In the genomic region with DNA sequence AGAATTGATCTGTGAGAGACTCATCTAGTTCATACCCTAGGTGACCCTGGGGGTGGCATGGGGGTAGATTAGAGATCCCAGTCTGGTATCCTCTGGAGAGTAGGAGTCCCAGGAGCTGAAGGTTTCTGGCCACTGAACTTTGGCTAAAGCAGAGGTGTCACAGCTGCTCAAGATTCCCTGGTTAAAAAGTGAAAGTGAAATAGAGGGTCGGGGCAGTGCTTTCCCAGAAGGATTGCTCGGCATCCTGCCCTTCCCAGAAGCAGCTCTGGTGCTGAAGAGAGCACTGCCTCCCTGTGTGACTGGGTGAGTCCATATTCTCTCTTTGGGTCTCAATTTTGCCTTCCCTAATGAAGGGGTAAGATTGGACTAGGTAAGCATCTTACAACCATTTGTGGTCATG, we compare ENCODE assay signal across 8 cellular contexts. TPM values are rescaled to one million over a fixed set of nuclear protein-coding genes. Genes with fewer than 3 reads are reported as not detected.
A peak's percentile ranks its signal among the peaks of the same experiment; 100 is the strongest.
DNase-seq lines count a peak whose midpoint lies in the region; ATAC-seq and TF ChIP-seq lines count a peak whose summit lies in the region.

No MANE protein-coding gene starts in this region.

- peaks cover 37% of the 10 kb centered on the region for H3K36me3 Mint-ChIP-seq in activated CD4-positive, alpha-beta memory T cell treated with anti-CD3 and anti-CD28 coated beads, Interleukin-2, amount 10 ng/mL, durations not matched to agents 7 days and 5 days (ENCODE audit: low read depth)

- TF ChIP-seq EP300 in sigmoid colon (IDR thresholded peaks at IDR 0.05), result no peak

- H3K4me1 Mint-ChIP-seq in activated CD4-positive, alpha-beta memory T cell treated with anti-CD3 and anti-CD28 coated beads, Interleukin-2, amount 10 ng/mL, durations not matched to agents 7 days and 5 days, result peaks cover 23% of the 10 kb centered on the region

- H3K27ac ChIP-seq in cardiac muscle cell (peak overlapping the region; percentile 39), sigmoid colon (peak overlapping the region; percentile 59 to 80 (median 75))

- no peak for TF ChIP-seq CTCF in cardiac muscle cell (IDR thresholded peaks at IDR 0.05; ENCODE audit: low read depth, low read length)
- TF ChIP-seq CTCF in sigmoid colon (IDR thresholded peaks at IDR 0.05), result no peak

- H3K4me3 ChIP-seq in cardiac muscle cell (no peak overlapping the region), sigmoid colon (peak overlapping the region in 3 of 4 donors; percentile 9 to 32 (median 30))

- H3K4me1 ChIP-seq in cardiac muscle cell (ENCODE audit: low read depth) (no peaks in the 10 kb centered on the region), sigmoid colon (peaks cover 0 to 40% (median 30%) of the 10 kb centered on the region in 4 donors)

- WGBS in sigmoid colon, 2 donors, result 4 to 28% methylated on average over 2 of the region's 2 CpGs

- H3K9me3 ChIP-seq in cardiac muscle cell (ENCODE audit: low read depth) (no peaks in the 10 kb centered on the region), sigmoid colon (no peaks in the 10 kb centered on the region)

- no peaks in the 10 kb centered on the region for H3K9me3 Mint-ChIP-seq in activated CD4-positive, alpha-beta memory T cell treated with anti-CD3 and anti-CD28 coated beads, Interleukin-2, amount 10 ng/mL, durations not matched to agents 7 days and 5 days

- intact Hi-C loops in sigmoid colon (cut with DNase I), result no loop called here

- H3K36me3 ChIP-seq in cardiac muscle cell (peaks cover 16% of the 10 kb centered on the region), sigmoid colon (peaks cover 18 to 27% (median 24%) of the 10 kb centered on the region in 4 donors)

- H3K27ac Mint-ChIP-seq in activated CD4-positive, alpha-beta memory T cell treated with anti-CD3 and anti-CD28 coated beads, Interleukin-2, amount 10 ng/mL, durations not matched to agents 7 days and 5 days, result peak overlapping the region; percentile 85

- DNase-seq in ELR (ENCODE audit: low read depth), result peak; percentile 27
- no peak for DNase-seq in activated CD4-positive, alpha-beta memory T cell treated with anti-CD3 and anti-CD28 coated beads, Interleukin-2, amount 10 ng/mL, durations not matched to agents 7 days and 5 days
- DNase-seq in cardiac muscle cell (ENCODE audit: low read depth in 1 of 2, low spot score in 1 of 2), result peak in 1 of 2 donors; percentile 67
- peak; percentile 80 for DNase-seq in sigmoid colon
- DNase-seq in islet precursor cell, result no peak
- no peak for DNase-seq in NAMALWA (ENCODE audit: low spot score)

- H3K27me3 Mint-ChIP-seq in activated CD4-positive, alpha-beta memory T cell treated with anti-CD3 and anti-CD28 coated beads, Interleukin-2, amount 10 ng/mL, durations not matched to agents 7 days and 5 days, result no peaks in the 10 kb centered on the region

- ATAC-seq in HG03571 (IDR thresholded peaks at IDR 0.05; ENCODE audit: unreplicated experiment) (no peak), GM21576 (IDR thresholded peaks at IDR 0.05; ENCODE audit: unreplicated experiment) (no peak)

- CTCF ChIA-PET in activated CD4-positive, alpha-beta memory T cell treated with anti-CD3 and anti-CD28 coated beads, Interleukin-2, amount 10 ng/mL, durations not matched to agents 7 days and 5 days (lab: Charles Lee), result interaction anchor here (1.3 to 2.5 kb wide), 6 partner anchors 21 to 435 kb away, joined by 3 to 11 read pairs (median 4); a partner anchor contains a TSS

- no peaks in the 10 kb centered on the region for H3K27me3 ChIP-seq in cardiac muscle cell
- H3K27me3 ChIP-seq in sigmoid colon, result no peaks in the 10 kb centered on the region

- H3K4me3 Mint-ChIP-seq in activated CD4-positive, alpha-beta memory T cell treated with anti-CD3 and anti-CD28 coated beads, Interleukin-2, amount 10 ng/mL, durations not matched to agents 7 days and 5 days, result peak overlapping the region; percentile 70

- no peak for TF ChIP-seq POLR2A in sigmoid colon (IDR thresholded peaks at IDR 0.05)

- POLR2A ChIA-PET in activated CD4-positive, alpha-beta memory T cell treated with anti-CD3 and anti-CD28 coated beads, Interleukin-2, amount 10 ng/mL, durations not matched to agents 7 days and 5 days (lab: Charles Lee), result interaction anchor here (1.1 to 2.0 kb wide), 7 partner anchors 14 to 71 kb away, joined by 3 to 7 read pairs (median 4); a partner anchor contains a TSS

RNA-seq across cellular contexts. Expression of a gene that starts 0.7 kb away (rescaled TPM):
- total RNA-seq in activated CD4-positive, alpha-beta memory T cell treated with anti-CD3 and anti-CD28 coated beads, Interleukin-2, amount 10 ng/mL, durations not matched to agents 7 days and 5 days, result 10 to 100 TPM; 12.4 to 14.0 TPM
- total RNA-seq in cardiac muscle cell (3.5 and 7.3 TPM in 2 replicates), sigmoid colon (1 to 10 TPM; 2.5 to 7.5 (median 5.1) TPM)
- polyA plus RNA-seq in cardiac muscle cell (1.2 and 2.8 TPM in 2 replicates), sigmoid colon (10 to 100 TPM in 1 of 3 donors, 1 to 10 TPM in 2; 4.8 to 21.3 (median 6.0) TPM)

Comparison
In these comparisons a context has a peak if more than half of its experiments do, and no peak if none do; other contexts are left out.
1. DNase-seq: peak in ELR (single experiment) and sigmoid colon (single experiment); none in activated CD4-positive, alpha-beta memory T cell treated with anti-CD3 and anti-CD28 coated beads, Interleukin-2, amount 10 ng/mL, durations not matched to agents 7 days and 5 days (single experiment), islet precursor cell (single experiment) and NAMALWA (single experiment).